1 cellular context compared by ENCODE assay signal in the genomic region with DNA sequence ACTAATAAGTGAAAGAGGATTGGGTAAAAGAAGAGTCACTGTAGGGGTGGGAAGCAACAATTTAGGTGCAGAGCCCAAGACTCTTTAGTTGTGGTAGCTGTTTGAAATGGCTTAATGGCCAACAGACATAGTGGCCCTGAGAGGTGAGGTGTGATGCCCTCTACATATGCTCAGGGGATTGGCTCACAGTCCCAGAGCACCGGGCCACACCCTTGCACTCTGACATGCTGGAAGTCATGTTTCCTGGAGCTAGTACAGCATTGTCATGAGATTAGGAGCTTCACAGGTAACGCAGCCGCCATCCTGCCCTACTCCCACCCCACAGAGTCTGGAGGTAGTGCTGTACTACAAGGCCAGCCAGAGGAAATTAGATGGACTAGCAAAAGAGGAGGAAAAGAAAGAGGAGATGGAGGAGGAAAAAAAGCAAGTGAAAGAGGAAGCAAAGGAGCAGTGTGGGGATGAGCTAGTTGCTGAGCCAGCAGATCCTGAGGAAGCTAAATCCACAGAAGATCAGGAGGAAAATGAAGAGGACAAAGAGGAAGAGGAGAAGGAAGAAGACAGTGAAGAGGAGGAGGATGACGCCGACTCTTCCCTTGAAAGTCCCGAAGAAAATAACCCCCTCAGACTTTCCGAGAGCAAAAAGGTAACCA.
A peak's percentile ranks its signal among the peaks of the same experiment; 100 is the strongest.
TF ChIP-seq lines count a peak whose summit lies in the region.

No MANE protein-coding gene starts in this region.

TF ChIP-seq in HepG2, 621 proteins besides CTCF, POLR2A, EP300 and RAD21:
- TF ChIP-seq MAFK (conservative IDR thresholded peaks at IDR 0.05 in 1 of 2, IDR thresholded peaks at IDR 0.05 in 1 of 2; ENCODE audit: low read length in 2 of 2) (peak; percentile 35 to 55; a peak in 3 of 4 replicates), MAFF (IDR thresholded peaks at IDR 0.05; ENCODE audit: low read depth, low read length) (0 out of 2 replicates have a peak, but pooled peaks have one; percentile 24), SIN3B (IDR thresholded peaks at IDR 0.05; ENCODE audit: low read length) (no peak)
